16 cellular contexts compared by ENCODE assay signal in genomic region chr4:2691952-2692435, GRCh38.
DNase-seq lines count a peak whose midpoint lies in the region; ATAC-seq and TF ChIP-seq lines count a peak whose summit lies in the region.
"Had no signal": no experiment of that assay in that cellular context is flagged by ENCODE, and none has a peak within 500 bp of the region (broad histone marks: within the 10 kb centered on the region; RNA-seq: fewer than 3 reads in every experiment).

No MANE protein-coding gene starts in this region.

- intact Hi-C loops in thyroid gland (cut with DNase I) = no loop called here

- H3K4me1 ChIP-seq in BLaER1 (peaks cover 95% of the 10 kb centered on the region), thyroid gland (peaks cover 0 to 9% of the 10 kb centered on the region in 2 donors)
- H3K4me1 ChIP-seq: left lung, prostate gland, tibial nerve had no signal

- peaks cover 27% of the 10 kb centered on the region for H3K4me1 Mint-ChIP-seq in activated T-cell treated with anti-CD3 and anti-CD28 coated beads, Interleukin-2, amount 50 U/mL, for 4 hours (ENCODE audit: low read depth)
- peaks cover 42% of the 10 kb centered on the region for H3K4me1 Mint-ChIP-seq in nephron progenitor cell

- H3K9me3 Mint-ChIP-seq in activated T-cell treated with anti-CD3 and anti-CD28 coated beads, Interleukin-2, amount 50 U/mL, for 4 hours = no peaks in the 10 kb centered on the region
- H3K9me3 Mint-ChIP-seq in nephron progenitor cell = no peaks in the 10 kb centered on the region

- peaks cover 61% of the 10 kb centered on the region for H3K36me3 Mint-ChIP-seq in activated T-cell treated with anti-CD3 and anti-CD28 coated beads, Interleukin-2, amount 50 U/mL, for 4 hours (ENCODE audit: insufficient read depth)
- H3K36me3 Mint-ChIP-seq in nephron progenitor cell (ENCODE audit: low read depth) = peaks cover 91% of the 10 kb centered on the region

- peaks cover 31% of the 10 kb centered on the region; the same call in 1 of the 2 replicates for H4K20me1 ChIP-seq in BLaER1

- H3K27me3 Mint-ChIP-seq in activated T-cell treated with anti-CD3 and anti-CD28 coated beads, Interleukin-2, amount 50 U/mL, for 4 hours (ENCODE audit: low read depth) = no peaks in the 10 kb centered on the region
- H3K27me3 Mint-ChIP-seq in nephron progenitor cell (ENCODE audit: low read depth, poor library complexity) = no peaks in the 10 kb centered on the region

- H3K9me3 ChIP-seq in BLaER1 = no peaks in the 10 kb centered on the region
- no peaks in the 10 kb centered on the region for H3K9me3 ChIP-seq in thyroid gland
- H3K9me3 ChIP-seq: left lung, prostate gland, tibial nerve had no signal

- peak overlapping the region; percentile 64 for H3K4me2 ChIP-seq in BLaER1

- H3K9ac ChIP-seq in BLaER1 = no peak overlapping the region

- TF ChIP-seq POLR2A in thyroid gland (IDR thresholded peaks at IDR 0.05) = no peak

- DNase-seq in Caki2 (ENCODE audit: low read depth) (peak; percentile 14), nephron progenitor cell (no peak), T1000 (lab: John Stamatoyannopoulos, UW) (no peak), thyroid gland (no peak)
- no peak for DNase-seq in activated T-cell treated with anti-CD3 and anti-CD28 coated beads, Interleukin-2, amount 50 U/mL, for 4 hours
- DNase-seq: AML-193, DMS79 treated with DMSO at 0.1 percent for 48 hours, foreskin fibroblast, left lung, NCI-H1694, SHP77 treated with DMSO at 0.1 percent for 48 hours had no signal

- in situ Hi-C loops in Caki2 (cut with HindIII; ENCODE audit: low pct_unique_long_range_greater_than_20kb, low sequenced_read_pairs) = no loop called here

- peak; percentile 81 to 84 for ATAC-seq in activated T-cell treated with anti-CD3 and anti-CD28 coated beads, Interleukin-2, amount 50 U/mL, for 4 hours
- ATAC-seq in GM18909 (IDR thresholded peaks at IDR 0.05; ENCODE audit: poor library complexity, unreplicated experiment) (no peak), HG03159 (IDR thresholded peaks at IDR 0.05; ENCODE audit: unreplicated experiment) (no peak)
- ATAC-seq: left lung had no signal

- H3K4me3 ChIP-seq in BLaER1 (no peak overlapping the region), thyroid gland (replicated peaks in 1 of 3) (no peak overlapping the region)
- H3K4me3 ChIP-seq: left lung, prostate gland, tibial nerve had no signal

- TF ChIP-seq CTCF in nephron progenitor cell (IDR thresholded peaks at IDR 0.05) = no peak
- no peak for TF ChIP-seq CTCF in thyroid gland (IDR thresholded peaks at IDR 0.05)

- H3K36me3 ChIP-seq in BLaER1 = peaks cover 74% of the 10 kb centered on the region
- H3K36me3 ChIP-seq in thyroid gland = peaks cover 42 to 43% of the 10 kb centered on the region in 2 donors

- H3K27ac Mint-ChIP-seq in nephron progenitor cell = peak overlapping the region; percentile 85

- H3K27me3 ChIP-seq in BLaER1 (no peaks in the 10 kb centered on the region), thyroid gland (no peaks in the 10 kb centered on the region)
- H3K27me3 ChIP-seq: left lung, tibial nerve had no signal

- H3K27ac ChIP-seq in BLaER1 = peak overlapping the region; percentile 63; the same call in 1 of the 2 replicates
- H3K27ac ChIP-seq in thyroid gland = no peak overlapping the region
- H3K27ac ChIP-seq: left lung, prostate gland, tibial nerve had no signal

- WGBS in thyroid gland, 2 donors = 90 to 92% methylated on average over 7 of the region's 7 CpGs

- no peak overlapping the region for H3K4me3 Mint-ChIP-seq in activated T-cell treated with anti-CD3 and anti-CD28 coated beads, Interleukin-2, amount 50 U/mL, for 4 hours
- H3K4me3 Mint-ChIP-seq in nephron progenitor cell = no peak overlapping the region

Comparison
In these comparisons a context has a peak if more than half of its experiments do, and no peak if none do; other contexts are left out.
1. ATAC-seq: peak in activated T-cell treated with anti-CD3 and anti-CD28 coated beads, Interleukin-2, amount 50 U/mL, for 4 hours (2 of 2); none in GM18909 (single experiment) and HG03159 (single experiment).